ENCODE assay signal across 22 cellular contexts in the genomic region with DNA sequence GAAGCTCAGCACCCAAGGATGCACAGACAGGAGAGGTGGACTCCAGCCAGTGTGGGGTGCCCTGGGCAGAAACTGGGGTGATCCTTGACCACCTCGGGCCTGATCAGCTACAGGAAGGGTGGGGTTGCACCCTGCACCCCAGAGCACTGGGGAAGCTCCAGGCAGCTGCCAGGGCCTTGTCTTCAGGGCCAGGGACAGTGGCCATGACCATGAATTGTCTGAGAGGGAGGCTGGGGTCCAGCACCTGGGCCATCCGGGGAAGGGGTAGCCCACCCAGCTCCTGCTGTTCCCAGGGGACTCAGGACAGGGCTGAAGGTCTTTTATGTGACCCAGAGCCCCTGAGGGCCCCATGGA. TPM values are rescaled to one million over a fixed set of nuclear protein-coding genes. Genes with fewer than 3 reads are reported as not detected.
"Had no signal": no experiment of that assay in that cellular context is flagged by ENCODE, and none has a peak within 500 bp of the region (broad histone marks: within the 10 kb centered on the region; RNA-seq: fewer than 3 reads in every experiment).

No MANE protein-coding gene starts in this region.

- H3K36me3 ChIP-seq: adrenal gland, ascending aorta, esophagus squamous epithelium, gastrocnemius medialis, left ventricle myocardium inferior, ovary, right atrium auricular region, thyroid gland, WERI-Rb-1 had no signal

- DNase-seq: activated CD8-positive, alpha-beta memory T cell treated with anti-CD3 and anti-CD28 coated beads, Interleukin-2, amount 50 U/mL, for 48 hours; endodermal cell; esophagus squamous epithelium; hippocampal formation; kidney glomerular epithelial cell; left ventricle myocardium inferior; naive thymus-derived CD4-positive, alpha-beta T cell; psoas muscle; stimulated activated CD4-positive, alpha-beta T cell treated with anti-CD3 and anti-CD28 coated beads, Interleukin-12 subunit alpha, Interleukin-12 subunit beta, amount 100 ng/mL, for 4 hours; stimulated activated naive CD4-positive, alpha-beta T cell; thyroid gland; WERI-Rb-1 had no signal

- H3K27me3 ChIP-seq: ascending aorta, ovary, right atrium auricular region had no signal

- FAIRE-seq: colon, urothelium cell line had no signal

- H3K27ac ChIP-seq: adrenal gland, ascending aorta, esophagus squamous epithelium, gastrocnemius medialis, left ventricle myocardium inferior, ovary, psoas muscle, right atrium auricular region, SK-N-MC, thyroid gland, WERI-Rb-1 had no signal

- H3K4me3 ChIP-seq: adrenal gland, ascending aorta, dorsolateral prefrontal cortex, esophagus squamous epithelium, gastrocnemius medialis, left ventricle myocardium inferior, ovary, psoas muscle, right atrium auricular region, SK-N-MC, thyroid gland had no signal

- H3K4me1 ChIP-seq: ascending aorta had no signal

- ATAC-seq: gastrocnemius medialis; naive thymus-derived CD4-positive, alpha-beta T cell; psoas muscle had no signal

- H3K9me3 ChIP-seq: gastrocnemius medialis, ovary, psoas muscle, thyroid gland had no signal

RNA-seq across cellular contexts. Expression of a gene that starts 17.5 kb away (rescaled TPM):
- total RNA-seq: adrenal gland; ascending aorta; esophagus squamous epithelium; gastrocnemius medialis; left ventricle myocardium inferior; lung microvascular endothelial cell; naive thymus-derived CD4-positive, alpha-beta T cell; psoas muscle; right atrium auricular region; thyroid gland had no signal
- polyA plus RNA-seq: adrenal gland; naive thymus-derived CD4-positive, alpha-beta T cell; psoas muscle had no signal
